Comparison of ENCODE assay signal across 8 cellular contexts in genomic region chr15:93088200-93088980, GRCh38.
DNase-seq lines count a peak whose midpoint lies in the region; ATAC-seq and TF ChIP-seq lines count a peak whose summit lies in the region.

No MANE protein-coding gene starts in this region.

- peak overlapping the region in 1 of 2 donors; percentile 14 for H3K9ac ChIP-seq in mucosa of rectum (ENCODE audit: low read depth in 1 of 2, low read length in 2 of 2)

- H3K27ac ChIP-seq in HEK293 (ENCODE audit: extremely low read depth, low read depth, low read length) (peak overlapping the region; percentile 72), RWPE2 (ENCODE audit: poor library complexity, severe bottlenecking) (no peak overlapping the region), mucosa of rectum (ENCODE audit: low read depth in 2 of 2, low read length in 2 of 2) (peak overlapping the region; percentile 40)

- H3K9me3 ChIP-seq in HEK293 (ENCODE audit: control insufficient read depth, insufficient read depth, low read depth, low read length) (no peaks in the 10 kb centered on the region), RWPE2 (ENCODE audit: severe bottlenecking) (no peaks in the 10 kb centered on the region), mucosa of rectum (ENCODE audit: control insufficient read depth in 2 of 2, low read length in 2 of 2) (no peaks in the 10 kb centered on the region)

- peak; percentile 15 for DNase-seq in EL
- DNase-seq in RWPE2 (ENCODE audit: low spot score) = no peak
- DNase-seq in ecto neural progenitor cell (ENCODE audit: low spot score) = peak; percentile 76
- DNase-seq in HuH-7 (ENCODE audit: low spot score) = no peak
- DNase-seq in SHP77 (lab: John Stamatoyannopoulos, UW) = no peak
- no peak for DNase-seq in C1 segment of cervical spinal cord (lab: John Stamatoyannopoulos, UW)

- H3K4me1 ChIP-seq in HEK293 (ENCODE audit: control insufficient read depth, insufficient read depth, low read length) = no peaks in the 10 kb centered on the region; the same call in 1 of the 2 replicates
- H3K4me1 ChIP-seq in RWPE2 (ENCODE audit: insufficient read depth, poor library complexity, severe bottlenecking) = no peaks in the 10 kb centered on the region
- peaks cover 0 to 3% of the 10 kb centered on the region in 2 donors for H3K4me1 ChIP-seq in mucosa of rectum (ENCODE audit: control insufficient read depth in 2 of 2, insufficient read depth in 2 of 2, low read length in 2 of 2)

- POLR2A ChIA-PET in HEK293 (lab: Yijun Ruan, JAX) = interaction anchor here (0.5 to 1.2 kb wide), 8 partner anchors 14 to 741 kb away, joined by 3 to 5 read pairs (median 3); no protein-coding TSS in a partner anchor

- H3K4me3 ChIP-seq in HEK293 (ENCODE audit: low read depth, low read length) = peak overlapping the region; percentile 50
- peak overlapping the region; percentile 25 for H3K4me3 ChIP-seq in RWPE2 (ENCODE audit: severe bottlenecking)
- peak overlapping the region; percentile 39 to 62 for H3K4me3 ChIP-seq in mucosa of rectum (ENCODE audit: low read length in 2 of 2)

- no peak for TF ChIP-seq CTCF in HEK293 (tag by site-specific recombination; IDR thresholded peaks at IDR 0.05)
- peak; percentile 84 for TF ChIP-seq CTCF in RWPE2 (IDR thresholded peaks at IDR 0.05; ENCODE audit: poor library complexity, severe bottlenecking)

- CTCF ChIA-PET in HEK293 (lab: Yijun Ruan, JAX) = interaction anchor here (0.5 to 3.7 kb wide), 58 partner anchors 9 to 1235 kb away, joined by 3 to 35 read pairs (median 4); no protein-coding TSS in a partner anchor

- peak; percentile 62 for ATAC-seq in RWPE2 (ENCODE audit: low read depth)

- H3K27me3 ChIP-seq in RWPE2 (ENCODE audit: insufficient read depth, poor library complexity, severe bottlenecking) (peaks cover 66% of the 10 kb centered on the region), mucosa of rectum (ENCODE audit: control insufficient read depth in 2 of 2, insufficient read depth in 2 of 2, low read length in 2 of 2) (peaks cover 28 to 33% of the 10 kb centered on the region in 2 donors)

- H3K36me3 ChIP-seq in HEK293 (ENCODE audit: control insufficient read depth in 2 of 2, insufficient read depth in 1 of 2, low read length in 2 of 2) (no peaks in the 10 kb centered on the region; a peak in 1 of 3 replicates), RWPE2 (ENCODE audit: low read depth) (no peaks in the 10 kb centered on the region), mucosa of rectum (ENCODE audit: control insufficient read depth in 2 of 2, insufficient read depth in 2 of 2, low read length in 2 of 2) (no peaks in the 10 kb centered on the region)

TF ChIP-seq in HEK293, 187 proteins besides CTCF, POLR2A, EP300 and RAD21 (continues in another document):
- no peak for TF ChIP-seq ZBTB44 (tag by site-specific recombination; IDR thresholded peaks at IDR 0.05)
- peak; percentile 89 for TF ChIP-seq ZBTB20 (tag by site-specific recombination; IDR thresholded peaks at IDR 0.05)
- TF ChIP-seq ZNF155 (tag by site-specific recombination; IDR thresholded peaks at IDR 0.05) = no peak
- TF ChIP-seq PBX3 (CRISPR knock-in tag; IDR thresholded peaks at IDR 0.05) = peak; percentile 27; the same call in 1 of the 2 replicates
- TF ChIP-seq ZBTB8A (tag by site-specific recombination; IDR thresholded peaks at IDR 0.05) = peak; percentile 26; the same call in 1 of the 2 replicates
- 0 out of 2 replicates have a peak, but pooled peaks have one; percentile 28 for TF ChIP-seq PATZ1 (tag by site-specific recombination; IDR thresholded peaks at IDR 0.05)
- no peak for TF ChIP-seq ZNF488 (tag by site-specific recombination; IDR thresholded peaks at IDR 0.05)
- TF ChIP-seq ZNF548 (tag by site-specific recombination; IDR thresholded peaks at IDR 0.05) = no peak
- TF ChIP-seq MEIS1 (CRISPR knock-in tag; IDR thresholded peaks at IDR 0.05; ENCODE audit: borderline replicate concordance) = 0 out of 2 replicates have a peak, but pooled peaks have one; percentile 10
- TF ChIP-seq ZNF174 (tag by site-specific recombination; IDR thresholded peaks at IDR 0.05) = no peak
- TF ChIP-seq ZBTB26 (tag by site-specific recombination; optimal IDR thresholded peaks at IDR 0.05) = peak; percentile 66
- 0 out of 2 replicates have a peak, but pooled peaks have one; percentile 13 for TF ChIP-seq ZNF501 (tag by site-specific recombination; IDR thresholded peaks at IDR 0.05)
- TF ChIP-seq GLIS1 (tag by site-specific recombination; IDR thresholded peaks at IDR 0.05) = peak; percentile 5; the same call in 1 of the 2 replicates
- TF ChIP-seq ZNF777 (tag by site-specific recombination; IDR thresholded peaks at IDR 0.05; ENCODE audit: borderline replicate concordance) = peak; percentile 65; the same call in 1 of the 2 replicates
- TF ChIP-seq ZNF600 (tag by site-specific recombination; IDR thresholded peaks at IDR 0.05) = peak; percentile 45; the same call in 1 of the 2 replicates
- peak; percentile 81 for TF ChIP-seq ZNF335 (tag by site-specific recombination; conservative IDR thresholded peaks at IDR 0.05)
- TF ChIP-seq ZBTB6 (tag by site-specific recombination; IDR thresholded peaks at IDR 0.05) = peak; percentile 62; the same call in 1 of the 2 replicates
- TF ChIP-seq ZNF654 (tag by site-specific recombination; IDR thresholded peaks at IDR 0.05; ENCODE audit: low read depth) = no peak
- TF ChIP-seq KLF8 (tag by site-specific recombination; IDR thresholded peaks at IDR 0.05) = 0 out of 2 replicates have a peak, but pooled peaks have one; percentile 4
- 0 out of 2 replicates have a peak, but pooled peaks have one; percentile 11 for TF ChIP-seq ZEB2 (tag by site-specific recombination; IDR thresholded peaks at IDR 0.05)
- no peak for TF ChIP-seq ZNF426 (tag by site-specific recombination; IDR thresholded peaks at IDR 0.05)

Comparison
In these comparisons a context has a peak if more than half of its experiments do, and no peak if none do; other contexts are left out.
1. DNase-seq: peak in EL (single experiment) and ecto neural progenitor cell (single experiment); none in RWPE2 (single experiment), HuH-7 (single experiment), SHP77 (0 of 2) and C1 segment of cervical spinal cord (0 of 14).
2. Peak in every context shown above with its lines, with median percentiles within 50 percentile points of each other: H3K4me3 ChIP-seq.